ENCODE assay signal across 20 cellular contexts in the genomic region with DNA sequence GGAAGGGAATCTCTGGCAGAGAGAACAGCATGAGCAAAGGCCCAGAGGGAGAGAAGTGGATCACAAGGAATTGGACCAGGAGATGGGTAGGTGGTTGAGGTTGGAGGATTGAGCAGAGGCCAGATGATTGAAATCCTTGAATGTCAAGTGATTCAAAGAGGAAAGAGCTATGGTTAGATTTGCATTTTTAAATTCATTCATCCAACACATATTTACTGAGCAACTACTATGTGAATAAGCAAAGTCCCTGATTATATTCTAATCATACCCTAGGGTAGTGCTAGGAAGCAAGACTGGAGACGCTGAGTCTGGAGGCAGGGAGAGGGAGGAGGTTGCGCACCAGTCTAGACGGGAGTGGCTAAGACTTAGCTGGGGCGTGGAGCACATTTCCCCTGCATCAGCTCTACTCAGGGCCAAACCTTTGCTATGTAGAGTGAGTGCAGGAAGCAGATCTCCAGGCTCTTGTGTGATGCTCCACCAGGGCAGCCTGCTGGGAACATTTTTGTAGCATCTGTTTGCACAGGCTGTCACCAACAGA. TPM values are rescaled to one million over a fixed set of nuclear protein-coding genes. Genes with fewer than 3 reads are reported as not detected.
DNase-seq lines count a peak whose midpoint lies in the region; ATAC-seq, FAIRE-seq and TF ChIP-seq lines count a peak whose summit lies in the region.
"Had no signal": no experiment of that assay in that cellular context is flagged by ENCODE, and none has a peak within 500 bp of the region (broad histone marks: within the 10 kb centered on the region; RNA-seq: fewer than 3 reads in every experiment).

No MANE protein-coding gene starts in this region.

- no peaks in the 10 kb centered on the region for H3K36me3 Mint-ChIP-seq in astrocyte (ENCODE audit: low read depth, unreplicated experiment)

- no peak overlapping the region for H2AFZ ChIP-seq in astrocyte (ENCODE audit: low read depth, low read length)
- H2AFZ ChIP-seq: GM23248 had no signal

- H3K4me3 ChIP-seq in astrocyte (ENCODE audit: insufficient read depth, low read depth, low read length): no peak overlapping the region
- H3K4me3 ChIP-seq: GM23248 had no signal

- H3K9me3 ChIP-seq in astrocyte (ENCODE audit: insufficient read depth, low read depth, low read length): peaks cover 2% of the 10 kb centered on the region

- peaks cover 42% of the 10 kb centered on the region for H3K27me3 Mint-ChIP-seq in astrocyte (ENCODE audit: low read depth, unreplicated experiment)

- H3K36me3 ChIP-seq in astrocyte (ENCODE audit: insufficient read depth, low read length): no peaks in the 10 kb centered on the region

- ATAC-seq in left colon: peak; percentile 40
- ATAC-seq: HCT116 had no signal

- H3K79me2 ChIP-seq in astrocyte (ENCODE audit: insufficient read depth, low read length): no peaks in the 10 kb centered on the region

- intact Hi-C loops in left colon (cut with DNase I, micrococcal nuclease): no loop called here

- no peaks in the 10 kb centered on the region for H3K4me1 Mint-ChIP-seq in astrocyte (ENCODE audit: low read depth, unreplicated experiment)
- H3K4me1 Mint-ChIP-seq: B cell had no signal

- H3K9ac ChIP-seq in astrocyte (ENCODE audit: low read length): no peak overlapping the region
- H3K9ac ChIP-seq: GM23248 had no signal

- H3K27ac Mint-ChIP-seq in astrocyte (ENCODE audit: unreplicated experiment): no peak overlapping the region
- H3K27ac Mint-ChIP-seq: B cell; CD4-positive, alpha-beta T cell had no signal

- H3K9me3 Mint-ChIP-seq in astrocyte (ENCODE audit: unreplicated experiment): no peaks in the 10 kb centered on the region
- H3K9me3 Mint-ChIP-seq: CD4-positive, alpha-beta T cell had no signal

- H4K20me1 ChIP-seq in astrocyte (ENCODE audit: insufficient read depth, low read length): no peaks in the 10 kb centered on the region

- H3K4me3 Mint-ChIP-seq in astrocyte (ENCODE audit: unreplicated experiment): no peak overlapping the region
- H3K4me3 Mint-ChIP-seq: B cell; CD4-positive, alpha-beta T cell had no signal

- TF ChIP-seq CTCF in astrocyte (IDR thresholded peaks at IDR 0.05; ENCODE audit: insufficient read depth, low read depth, low read length): no peak

- H3K27me3 ChIP-seq in astrocyte (ENCODE audit: insufficient read depth, low read length): peaks cover 9% of the 10 kb centered on the region

- no peak overlapping the region for H3K4me2 ChIP-seq in astrocyte (ENCODE audit: low read length)

- no peak overlapping the region for H3K27ac ChIP-seq in astrocyte (ENCODE audit: low read depth, low read length)
- H3K27ac ChIP-seq: GM23248 had no signal

- peak; percentile 45 for FAIRE-seq in astrocyte (lab: Jason Lieb, UNC)
- FAIRE-seq: A204.1, G401.6, GM12891, H54 had no signal

- peak; percentile 35 to 56 for DNase-seq in NCI-H524 (lab: John Stamatoyannopoulos, UW)
- no peak for DNase-seq in NCI-H524 treated with DMSO at 0.1 percent for 48 hours (lab: John Stamatoyannopoulos, UW)
- no peak for DNase-seq in astrocyte (ENCODE audit: low read depth)
- DNase-seq in left colon: no peak
- no peak for DNase-seq in T-helper 1 cell
- DNase-seq in NCI-H526 treated with DMSO at 0.1 percent for 48 hours (lab: John Stamatoyannopoulos, UW): no peak
- DNase-seq in SHP77 (lab: John Stamatoyannopoulos, UW): no peak
- DNase-seq: C1 segment of cervical spinal cord; Calu3; CD4-positive, alpha-beta T cell; DMS153; DMS79 treated with DMSO at 0.1 percent for 48 hours; EL; GM23248 had no signal

- H3K4me1 ChIP-seq in astrocyte (ENCODE audit: insufficient read depth, low read length): no peaks in the 10 kb centered on the region

RNA-seq across cellular contexts. Expression of gene EYA2, which starts 40.2 kb away (rescaled TPM):
- total RNA-seq in astrocyte (1.4 and 1.5 TPM in 2 replicates), left colon (10 to 100 TPM; 12.2 to 21.0 TPM)
- total RNA-seq: CD4-positive, alpha-beta T cell; GM23248 had no signal

Comparison
In these comparisons a context has a peak if more than half of its experiments do, and no peak if none do; other contexts are left out.
1. DNase-seq: peak in NCI-H524 (2 of 2); none in NCI-H524 treated with DMSO at 0.1 percent for 48 hours (single experiment), astrocyte (single experiment), left colon (0 of 2), T-helper 1 cell (0 of 5), NCI-H526 treated with DMSO at 0.1 percent for 48 hours (single experiment) and SHP77 (0 of 2).